21 cellular contexts compared by ENCODE assay signal in the genomic region with DNA sequence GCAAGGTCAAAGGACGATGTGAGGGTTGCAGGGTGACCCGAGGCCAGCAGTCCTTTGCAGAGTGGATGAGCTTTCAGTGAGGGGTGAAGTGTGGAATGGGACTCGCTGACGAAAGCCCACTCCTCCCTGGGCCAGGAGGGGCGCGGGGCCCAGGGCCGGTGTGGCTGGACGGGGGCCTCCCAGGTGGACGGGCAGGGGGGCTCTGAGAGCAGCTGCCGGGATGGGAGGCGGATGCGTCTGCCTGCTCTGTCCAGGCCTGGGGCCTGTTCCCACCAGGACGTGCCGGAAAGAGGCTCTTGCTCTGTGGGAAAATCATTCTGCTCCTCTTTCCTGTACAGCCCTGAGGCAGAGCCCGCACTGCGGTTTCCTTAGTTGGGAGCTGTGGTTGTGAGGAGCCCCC. TPM values are rescaled to one million over a fixed set of nuclear protein-coding genes. Genes with fewer than 3 reads are reported as not detected.
A peak's percentile ranks its signal among the peaks of the same experiment; 100 is the strongest.
DNase-seq lines count a peak whose midpoint lies in the region; ATAC-seq and TF ChIP-seq lines count a peak whose summit lies in the region.
"Had no signal": no experiment of that assay in that cellular context is flagged by ENCODE, and none has a peak within 500 bp of the region (broad histone marks: within the 10 kb centered on the region; RNA-seq: fewer than 3 reads in every experiment).

No MANE protein-coding gene starts in this region.

- H3K27me3 Mint-ChIP-seq in stimulated activated naive CD8-positive, alpha-beta T cell treated with anti-CD3 and anti-CD28 coated beads, Interleukin-15, amount 100 ng/mL, for 72 hours, result peaks cover 36% of the 10 kb centered on the region
- H3K27me3 Mint-ChIP-seq in Caco-2 (ENCODE audit: insufficient read depth, unreplicated experiment), result peaks cover 7% of the 10 kb centered on the region

- H3K36me3 Mint-ChIP-seq in Caco-2 (ENCODE audit: insufficient read depth, unreplicated experiment), result no peaks in the 10 kb centered on the region
- H3K36me3 Mint-ChIP-seq: CD14-positive monocyte; CD4-positive, alpha-beta memory T cell; CD4-positive, CD25-positive, alpha-beta regulatory T cell; CD8-positive, alpha-beta memory T cell had no signal

- POLR2A ChIA-PET in Caco-2 (lab: Charles Lee), result no interaction called here

- BruUV-seq in Caco-2 (replicated peaks; lab: Mats Ljungman, UMichigan), result no TSS peak

- ATAC-seq in right cardiac atrium (no peak), heart right ventricle (no peak)
- peak; percentile 29 for ATAC-seq in stimulated activated naive CD8-positive, alpha-beta T cell treated with anti-CD3 and anti-CD28 coated beads, Interleukin-15, amount 100 ng/mL, for 72 hours
- no peak for ATAC-seq in stimulated activated naive CD8-positive, alpha-beta T cell treated with anti-CD3 and anti-CD28 coated beads, Interleukin-15, Interleukin-2, amounts not matched to agents 100 U/mL and 50 U/mL, for 24 hours

- no peak overlapping the region for H3K14ac ChIP-seq in neuronal stem cell (ENCODE audit: low read length)

- H3K18ac ChIP-seq in neuronal stem cell (ENCODE audit: low read length), result no peak overlapping the region

- H4K8ac ChIP-seq in neuronal stem cell (ENCODE audit: low read depth, low read length), result no peak overlapping the region

- CTCF ChIA-PET in Caco-2 (lab: Charles Lee), result no interaction called here

- H3K9me3 Mint-ChIP-seq in stimulated activated naive CD8-positive, alpha-beta T cell treated with anti-CD3 and anti-CD28 coated beads, Interleukin-15, amount 100 ng/mL, for 72 hours, result no peaks in the 10 kb centered on the region
- no peaks in the 10 kb centered on the region for H3K9me3 Mint-ChIP-seq in Caco-2 (ENCODE audit: unreplicated experiment)
- H3K9me3 Mint-ChIP-seq: CD4-positive, alpha-beta memory T cell had no signal

- DNase-seq in right cardiac atrium (peak in 2 of 3 donors; percentile 6 to 37), heart right ventricle (no peak), neuronal stem cell (ENCODE audit: low spot score) (no peak), Caco-2 (no peak)
- no peak for DNase-seq in stimulated activated naive CD8-positive, alpha-beta T cell treated with anti-CD3 and anti-CD28 coated beads, Interleukin-15, amount 100 ng/mL, for 72 hours
- no peak for DNase-seq in stimulated activated naive CD8-positive, alpha-beta T cell treated with anti-CD3 and anti-CD28 coated beads, Interleukin-15, Interleukin-2, amounts not matched to agents 100 U/mL and 50 U/mL, for 24 hours
- DNase-seq: 8988T; ACHN; BE2C; C1 segment of cervical spinal cord; Calu3; CD4-positive, alpha-beta memory T cell; CD4-positive, CD25-positive, alpha-beta regulatory T cell; CD8-positive, alpha-beta memory T cell; COR-L47; DMS79 treated with DMSO at 0.1 percent for 48 hours; GF-D8 had no signal

- no peaks in the 10 kb centered on the region for H3K36me3 ChIP-seq in heart right ventricle
- no peaks in the 10 kb centered on the region for H3K36me3 ChIP-seq in neuronal stem cell (replicated peaks in 1 of 2; ENCODE audit: control insufficient read depth in 2 of 2, insufficient read depth in 2 of 2, low read length in 2 of 2)
- no peaks in the 10 kb centered on the region for H3K36me3 ChIP-seq in Caco-2 (ENCODE audit: control insufficient read depth, insufficient read depth, low read length)
- H3K36me3 ChIP-seq: BE2C, BLaER1 had no signal

- H3K23ac ChIP-seq in neuronal stem cell (ENCODE audit: low read depth, low read length, poor library complexity), result peak overlapping the region; percentile 87

- H3K9me3 ChIP-seq in right cardiac atrium (ENCODE audit: control insufficient read depth, low read length) (no peaks in the 10 kb centered on the region), heart right ventricle (no peaks in the 10 kb centered on the region), neuronal stem cell (replicated peaks in 1 of 2; ENCODE audit: control insufficient read depth in 2 of 2, insufficient read depth in 1 of 2, low read depth in 1 of 2, low read length in 2 of 2) (no peaks in the 10 kb centered on the region), Caco-2 (no peaks in the 10 kb centered on the region)
- H3K9me3 ChIP-seq: BE2C, BLaER1 had no signal

- no peak overlapping the region for H2BK15ac ChIP-seq in neuronal stem cell (ENCODE audit: low read length)

- no peak overlapping the region for H3K9ac ChIP-seq in neuronal stem cell (ENCODE audit: low read depth, low read length, poor library complexity)
- H3K9ac ChIP-seq: BLaER1 had no signal

- H3K4me1 ChIP-seq in right cardiac atrium (ENCODE audit: control insufficient read depth, insufficient read depth, low read length) (no peaks in the 10 kb centered on the region), heart right ventricle (peaks cover 0 to 13% (median 3%) of the 10 kb centered on the region in 9 donors), neuronal stem cell (ENCODE audit: control insufficient read depth in 2 of 2, insufficient read depth in 1 of 2, low read depth in 1 of 2, low read length in 2 of 2) (peaks cover under 1 to 4% of the 10 kb centered on the region in 2 donors), Caco-2 (no peaks in the 10 kb centered on the region)
- H3K4me1 ChIP-seq: BE2C, BLaER1 had no signal

- no peak overlapping the region for H3K27ac ChIP-seq in right cardiac atrium (ENCODE audit: low read length)
- H3K27ac ChIP-seq in heart right ventricle, result no peak overlapping the region
- no peak overlapping the region for H3K27ac ChIP-seq in neuronal stem cell (replicated peaks; ENCODE audit: low read length)
- H3K27ac ChIP-seq: BLaER1 had no signal

- no peak overlapping the region for H3K4ac ChIP-seq in neuronal stem cell (ENCODE audit: low read length)

- TF ChIP-seq CTCF in heart right ventricle (IDR thresholded peaks at IDR 0.05) (no peak), Caco-2 (IDR thresholded peaks at IDR 0.05; ENCODE audit: insufficient read depth in 1 of 2, low read depth in 1 of 2, low read length in 1 of 2, severe bottlenecking in 1 of 2, unreplicated experiment in 1 of 2) (no peak)

- peak overlapping the region; percentile 78 for H2AK5ac ChIP-seq in neuronal stem cell (ENCODE audit: low read depth, low read length)

- no peak overlapping the region for H2AFZ ChIP-seq in neuronal stem cell (ENCODE audit: low read length)

- H3K27me3 ChIP-seq in right cardiac atrium (ENCODE audit: control insufficient read depth, insufficient read depth), result no peaks in the 10 kb centered on the region
- H3K27me3 ChIP-seq in heart right ventricle, result peaks cover 0 to 40% (median 23%) of the 10 kb centered on the region in 7 donors
- H3K27me3 ChIP-seq in neuronal stem cell (ENCODE audit: control insufficient read depth in 3 of 3, insufficient read depth in 3 of 3, low read depth in 1 of 3, low read length in 3 of 3), result peaks cover 0 to 17% (median 13%) of the 10 kb centered on the region in 3 experiments
- H3K27me3 ChIP-seq in Caco-2 (replicated peaks; ENCODE audit: control insufficient read depth, insufficient read depth, low read length), result no peaks in the 10 kb centered on the region

- no peak overlapping the region for H2BK12ac ChIP-seq in neuronal stem cell (ENCODE audit: low read length)

- peak overlapping the region; percentile 39 for H2BK5ac ChIP-seq in neuronal stem cell (ENCODE audit: low read length)

- no peak overlapping the region for H3K4me2 ChIP-seq in neuronal stem cell (ENCODE audit: insufficient read depth, low read length, poor library complexity, severe bottlenecking)
- H3K4me2 ChIP-seq: BLaER1 had no signal

- H3K4me3 ChIP-seq in right cardiac atrium (ENCODE audit: low read length) (no peak overlapping the region), heart right ventricle (no peak overlapping the region), neuronal stem cell (ENCODE audit: low read length in 2 of 2) (no peak overlapping the region), Caco-2 (ENCODE audit: low read depth, low read length) (no peak overlapping the region)
- H3K4me3 ChIP-seq: BLaER1 had no signal

- no peak overlapping the region for H3K27ac Mint-ChIP-seq in stimulated activated naive CD8-positive, alpha-beta T cell treated with anti-CD3 and anti-CD28 coated beads, Interleukin-15, amount 100 ng/mL, for 72 hours
- no peak overlapping the region for H3K27ac Mint-ChIP-seq in Caco-2 (ENCODE audit: unreplicated experiment)
- H3K27ac Mint-ChIP-seq: CD14-positive monocyte; CD4-positive, alpha-beta memory T cell; CD4-positive, CD25-positive, alpha-beta regulatory T cell; CD8-positive, alpha-beta memory T cell had no signal

- H4K91ac ChIP-seq in neuronal stem cell (ENCODE audit: low read depth, low read length, poor library complexity), result no peak overlapping the region

- WGBS in right cardiac atrium, result 95% methylated on average over 16 of the region's 16 CpGs
- 94 to 96% methylated on average over 16 of the region's 16 CpGs for WGBS in heart right ventricle, 2 donors
- no CpG with 5 or more reads among the region's 16 CpGs for WGBS in neuronal stem cell (ENCODE audit: extremely low coverage in 2 of 2, insufficient read length in 2 of 2, insufficient replicate concordance in 1 of 2), 2 donors

- H3K79me1 ChIP-seq in neuronal stem cell (ENCODE audit: low read depth, low read length), result peaks cover 4% of the 10 kb centered on the region

- no peak overlapping the region for H2BK120ac ChIP-seq in neuronal stem cell (ENCODE audit: low read depth, low read length)

- no peak overlapping the region for H3K4me3 Mint-ChIP-seq in stimulated activated naive CD8-positive, alpha-beta T cell treated with anti-CD3 and anti-CD28 coated beads, Interleukin-15, amount 100 ng/mL, for 72 hours
- no peak overlapping the region for H3K4me3 Mint-ChIP-seq in Caco-2 (ENCODE audit: unreplicated experiment)
- H3K4me3 Mint-ChIP-seq: CD14-positive monocyte; CD4-positive, alpha-beta memory T cell; CD4-positive, CD25-positive, alpha-beta regulatory T cell; CD8-positive, alpha-beta memory T cell had no signal

- intact Hi-C loops in right cardiac atrium (cut with DNase I), result no loop called here
- intact Hi-C loops in heart right ventricle (cut with DNase I), result no loop called here
- intact Hi-C loops in Caco-2 (cut with micrococcal nuclease; ENCODE audit: unreplicated experiment), result no loop called here

- no peaks in the 10 kb centered on the region for H3K4me1 Mint-ChIP-seq in stimulated activated naive CD8-positive, alpha-beta T cell treated with anti-CD3 and anti-CD28 coated beads, Interleukin-15, amount 100 ng/mL, for 72 hours
- no peaks in the 10 kb centered on the region for H3K4me1 Mint-ChIP-seq in Caco-2 (ENCODE audit: low read depth, unreplicated experiment)
- H3K4me1 Mint-ChIP-seq: CD14-positive monocyte; CD4-positive, CD25-positive, alpha-beta regulatory T cell had no signal

RNA-seq across cellular contexts. Expression of a gene that starts 24.3 kb away (rescaled TPM):
- total RNA-seq in right cardiac atrium, result under 1 TPM in 1 of 4 donors, not detected in 3; 0.21 TPM
- polyA plus RNA-seq in right cardiac atrium, result not detected
- total RNA-seq in heart right ventricle, result 10 to 100 TPM in 8 of 10 donors, 1 to 10 TPM in 2; 9.7 to 19.1 (median 11.7) TPM
- polyA plus RNA-seq in heart right ventricle, result 10 to 100 TPM in 1 of 2 donors, 1 to 10 TPM in 1; 6.1 to 10.2 TPM
- not detected for polyA plus RNA-seq in neuronal stem cell (2013, experiment 1 of 2)
- 0.01 TPM for polyA plus RNA-seq in neuronal stem cell (2013, experiment 2 of 2)
- 0.14 TPM in 1 of 2 replicates, not detected in the other for total RNA-seq in Caco-2 (2022)
- total RNA-seq: A673; Calu3; CD4-positive, alpha-beta memory T cell; CD4-positive, CD25-positive, alpha-beta regulatory T cell; CD8-positive, alpha-beta memory T cell had no signal
- polyA plus RNA-seq: AG04450; CD14-positive monocyte; CD4-positive, alpha-beta memory T cell; CD4-positive, CD25-positive, alpha-beta regulatory T cell; CD8-positive, alpha-beta memory T cell had no signal

RNA-seq across cellular contexts. Expression of a gene that starts 57.2 kb away (rescaled TPM):
- total RNA-seq in right cardiac atrium, result 10 to 100 TPM; 64.1 to 90.1 (median 76.8) TPM
- polyA plus RNA-seq in right cardiac atrium, result 216 TPM
- total RNA-seq in heart right ventricle, result 100 to 1,000 TPM in 3 of 10 donors, 10 to 100 TPM in 7; 60.2 to 137 (median 84.3) TPM
- 100 to 1,000 TPM; 187 to 198 TPM for polyA plus RNA-seq in heart right ventricle
- 149 TPM for polyA plus RNA-seq in neuronal stem cell (2013, experiment 1 of 2)
- 147 TPM for polyA plus RNA-seq in neuronal stem cell (2013, experiment 2 of 2)
- total RNA-seq in Caco-2 (2022), result 59.7 and 65.0 TPM in 2 replicates

RNA-seq across cellular contexts. Expression of a gene that starts 58.8 kb away (rescaled TPM):
- total RNA-seq in right cardiac atrium (10 to 100 TPM; 40.8 to 51.3 (median 48.1) TPM), heart right ventricle (10 to 100 TPM; 43.4 to 76.9 (median 49.8) TPM), Caco-2 (2022) (65.9 and 68.4 TPM in 2 replicates)
- polyA plus RNA-seq in right cardiac atrium (104 TPM), heart right ventricle (100 to 1,000 TPM in 1 of 2 donors, 10 to 100 TPM in 1; 45.5 to 126 TPM)
- polyA plus RNA-seq in neuronal stem cell (2013, experiment 1 of 2), result 54.5 TPM
- 56.1 TPM for polyA plus RNA-seq in neuronal stem cell (2013, experiment 2 of 2)

Comparison
In these comparisons a context has a peak if more than half of its experiments do, and no peak if none do; other contexts are left out.
1. DNase-seq: peak in right cardiac atrium (2 of 3); none in heart right ventricle (0 of 2), stimulated activated naive CD8-positive, alpha-beta T cell treated with anti-CD3 and anti-CD28 coated beads, Interleukin-15, amount 100 ng/mL, for 72 hours (0 of 2), stimulated activated naive CD8-positive, alpha-beta T cell treated with anti-CD3 and anti-CD28 coated beads, Interleukin-15, Interleukin-2, amounts not matched to agents 100 U/mL and 50 U/mL, for 24 hours (single experiment), neuronal stem cell (single experiment) and Caco-2 (0 of 2).